ENCODE assay signal across 1 cellular context in the genomic region with DNA sequence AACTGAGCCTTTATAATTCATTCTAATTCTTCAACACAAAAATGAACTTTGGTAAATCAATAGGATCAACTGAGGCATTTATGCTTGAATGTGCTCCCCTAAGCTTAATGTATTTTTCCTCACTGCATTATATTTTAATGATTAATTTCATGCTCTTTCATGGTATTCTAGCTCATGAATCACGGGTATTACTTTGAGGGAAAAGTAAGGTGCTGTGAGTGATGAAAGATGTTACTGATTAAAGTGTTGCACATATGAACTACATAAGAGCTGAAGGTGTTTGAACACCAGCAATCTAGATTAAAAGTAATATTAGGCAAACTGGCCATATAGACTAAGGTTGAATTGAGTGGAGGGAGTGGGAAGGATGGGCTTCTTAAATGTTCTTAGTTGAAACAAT.
TF ChIP-seq lines count a peak whose summit lies in the region.

No MANE protein-coding gene starts in this region.

TF ChIP-seq in liver, 16 proteins besides CTCF, POLR2A, EP300 and RAD21 (continued from another document):
- TF ChIP-seq, protein P1, sequence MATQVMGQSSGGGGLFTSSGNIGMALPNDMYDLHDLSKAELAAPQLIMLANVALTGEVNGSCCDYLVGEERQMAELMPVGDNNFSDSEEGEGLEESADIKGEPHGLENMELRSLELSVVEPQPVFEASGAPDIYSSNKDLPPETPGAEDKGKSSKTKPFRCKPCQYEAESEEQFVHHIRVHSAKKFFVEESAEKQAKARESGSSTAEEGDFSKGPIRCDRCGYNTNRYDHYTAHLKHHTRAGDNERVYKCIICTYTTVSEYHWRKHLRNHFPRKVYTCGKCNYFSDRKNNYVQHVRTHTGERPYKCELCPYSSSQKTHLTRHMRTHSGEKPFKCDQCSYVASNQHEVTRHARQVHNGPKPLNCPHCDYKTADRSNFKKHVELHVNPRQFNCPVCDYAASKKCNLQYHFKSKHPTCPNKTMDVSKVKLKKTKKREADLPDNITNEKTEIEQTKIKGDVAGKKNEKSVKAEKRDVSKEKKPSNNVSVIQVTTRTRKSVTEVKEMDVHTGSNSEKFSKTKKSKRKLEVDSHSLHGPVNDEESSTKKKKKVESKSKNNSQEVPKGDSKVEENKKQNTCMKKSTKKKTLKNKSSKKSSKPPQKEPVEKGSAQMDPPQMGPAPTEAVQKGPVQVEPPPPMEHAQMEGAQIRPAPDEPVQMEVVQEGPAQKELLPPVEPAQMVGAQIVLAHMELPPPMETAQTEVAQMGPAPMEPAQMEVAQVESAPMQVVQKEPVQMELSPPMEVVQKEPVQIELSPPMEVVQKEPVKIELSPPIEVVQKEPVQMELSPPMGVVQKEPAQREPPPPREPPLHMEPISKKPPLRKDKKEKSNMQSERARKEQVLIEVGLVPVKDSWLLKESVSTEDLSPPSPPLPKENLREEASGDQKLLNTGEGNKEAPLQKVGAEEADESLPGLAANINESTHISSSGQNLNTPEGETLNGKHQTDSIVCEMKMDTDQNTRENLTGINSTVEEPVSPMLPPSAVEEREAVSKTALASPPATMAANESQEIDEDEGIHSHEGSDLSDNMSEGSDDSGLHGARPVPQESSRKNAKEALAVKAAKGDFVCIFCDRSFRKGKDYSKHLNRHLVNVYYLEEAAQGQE (IDR thresholded peaks at IDR 0.05) = no peak
- TF ChIP-seq SP1 (IDR thresholded peaks at IDR 0.05) (no peak), JUND (IDR thresholded peaks at IDR 0.05) (no peak), FOXA1 (IDR thresholded peaks at IDR 0.05) (no peak)
- TF ChIP-seq, protein P2, sequence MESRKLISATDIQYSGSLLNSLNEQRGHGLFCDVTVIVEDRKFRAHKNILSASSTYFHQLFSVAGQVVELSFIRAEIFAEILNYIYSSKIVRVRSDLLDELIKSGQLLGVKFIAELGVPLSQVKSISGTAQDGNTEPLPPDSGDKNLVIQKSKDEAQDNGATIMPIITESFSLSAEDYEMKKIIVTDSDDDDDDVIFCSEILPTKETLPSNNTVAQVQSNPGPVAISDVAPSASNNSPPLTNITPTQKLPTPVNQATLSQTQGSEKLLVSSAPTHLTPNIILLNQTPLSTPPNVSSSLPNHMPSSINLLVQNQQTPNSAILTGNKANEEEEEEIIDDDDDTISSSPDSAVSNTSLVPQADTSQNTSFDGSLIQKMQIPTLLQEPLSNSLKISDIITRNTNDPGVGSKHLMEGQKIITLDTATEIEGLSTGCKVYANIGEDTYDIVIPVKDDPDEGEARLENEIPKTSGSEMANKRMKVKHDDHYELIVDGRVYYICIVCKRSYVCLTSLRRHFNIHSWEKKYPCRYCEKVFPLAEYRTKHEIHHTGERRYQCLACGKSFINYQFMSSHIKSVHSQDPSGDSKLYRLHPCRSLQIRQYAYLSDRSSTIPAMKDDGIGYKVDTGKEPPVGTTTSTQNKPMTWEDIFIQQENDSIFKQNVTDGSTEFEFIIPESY (IDR thresholded peaks at IDR 0.05) = no peak
